Comparison of ENCODE assay signal across 18 cellular contexts in genomic region chr1:43144228-43144627, GRCh38. TPM values are rescaled to one million over a fixed set of nuclear protein-coding genes. Genes with fewer than 3 reads are reported as not detected.
DNase-seq lines count a peak whose midpoint lies in the region; ATAC-seq and TF ChIP-seq lines count a peak whose summit lies in the region.
"Had no signal": no experiment of that assay in that cellular context is flagged by ENCODE, and none has a peak within 500 bp of the region (broad histone marks: within the 10 kb centered on the region; RNA-seq: fewer than 3 reads in every experiment).

No MANE protein-coding gene starts in this region.

- H3K4me3 ChIP-seq in HCT116 (replicated peaks in 1 of 2; ENCODE audit: low read depth in 1 of 2, low read length in 2 of 2) (no peak overlapping the region), adipocyte (ENCODE audit: low read length) (no peak overlapping the region), fibroblast of lung (replicated peaks in 1 of 4; ENCODE audit: control extremely low read depth in 1 of 4, insufficient read depth in 1 of 4, low read depth in 3 of 4, low read length in 4 of 4) (no peak overlapping the region), Caco-2 (ENCODE audit: low read depth, low read length) (no peak overlapping the region)
- H3K4me3 ChIP-seq: lung, right atrium auricular region, transverse colon had no signal

- H3K36me3 ChIP-seq in HCT116 (ENCODE audit: control insufficient read depth in 1 of 2, insufficient read depth in 2 of 2, low read length in 2 of 2) = no peaks in the 10 kb centered on the region
- H3K36me3 ChIP-seq in adipocyte (ENCODE audit: control insufficient read depth, insufficient read depth, low read length, severe bottlenecking) = no peaks in the 10 kb centered on the region
- H3K36me3 ChIP-seq in fibroblast of lung (ENCODE audit: control insufficient read depth, insufficient read depth, low read length) = no peaks in the 10 kb centered on the region
- no peaks in the 10 kb centered on the region; the same call in 1 of the 2 replicates for H3K36me3 ChIP-seq in Caco-2 (ENCODE audit: control insufficient read depth, insufficient read depth, low read length)
- H3K36me3 ChIP-seq: right atrium auricular region, transverse colon had no signal

- no peak overlapping the region for H3K27ac Mint-ChIP-seq in Caco-2 (ENCODE audit: unreplicated experiment)
- H3K27ac Mint-ChIP-seq in activated CD4-positive, alpha-beta memory T cell treated with anti-CD3 and anti-CD28 coated beads, Interleukin-2, amount 10 ng/mL, durations not matched to agents 7 days and 5 days = no peak overlapping the region
- H3K27ac Mint-ChIP-seq: activated CD4-positive, alpha-beta T cell treated with anti-CD3 and anti-CD28 coated beads for 36 hours had no signal

- peak; percentile 60 for DNase-seq in A172 (ENCODE audit: low spot score)
- no peak for DNase-seq in HCT116 (ENCODE audit: low read depth, low spot score)
- peak; percentile 5 for DNase-seq in adipocyte (ENCODE audit: low read depth)
- DNase-seq in fibroblast of lung (ENCODE audit: low read depth in 2 of 2) = peak; percentile 12 to 60
- DNase-seq in SKM-1 treated with dmso at 0.1 percent for 144 hours (lab: John Stamatoyannopoulos, UW; ENCODE audit: unreplicated experiment) = no peak
- DNase-seq in Caco-2 = no peak
- DNase-seq in activated CD4-positive, alpha-beta memory T cell treated with anti-CD3 and anti-CD28 coated beads, Interleukin-2, amount 10 ng/mL, durations not matched to agents 7 days and 5 days = no peak
- DNase-seq: activated effector memory CD4-positive, alpha-beta T cell treated with anti-CD3 and anti-CD28 coated beads, Interleukin-2, amount 50 U/mL, for 16 hours; amygdala; DMS153; NCI-H1105 treated with DMSO at 0.1 percent for 48 hours; NCI-H748 treated with DMSO at 0.1 percent for 48 hours; transverse colon had no signal

- BruUV-seq in HCT116 (replicated peaks; lab: Mats Ljungman, UMichigan) (no TSS peak), Caco-2 (replicated peaks; lab: Mats Ljungman, UMichigan) (no TSS peak)

- intact Hi-C loops in HCT116 (cut with micrococcal nuclease) = no loop called here
- intact Hi-C loops in Caco-2 (cut with micrococcal nuclease; ENCODE audit: unreplicated experiment) = no loop called here

- no peaks in the 10 kb centered on the region for H3K27me3 Mint-ChIP-seq in Caco-2 (ENCODE audit: insufficient read depth, unreplicated experiment)
- H3K27me3 Mint-ChIP-seq in activated CD4-positive, alpha-beta memory T cell treated with anti-CD3 and anti-CD28 coated beads, Interleukin-2, amount 10 ng/mL, durations not matched to agents 7 days and 5 days = peaks cover 57% of the 10 kb centered on the region

- H3K79me2 ChIP-seq in HCT116 (ENCODE audit: insufficient read depth, low read length) (no peaks in the 10 kb centered on the region), fibroblast of lung (ENCODE audit: control insufficient read depth, insufficient read depth, low read length) (no peaks in the 10 kb centered on the region)

- no peaks in the 10 kb centered on the region for H3K9me3 ChIP-seq in HCT116 (ENCODE audit: control insufficient read depth in 1 of 2, insufficient read depth in 1 of 2, low read depth in 1 of 2, low read length in 2 of 2)
- peaks cover 6% of the 10 kb centered on the region for H3K9me3 ChIP-seq in adipocyte (ENCODE audit: control insufficient read depth, low read length)
- no peaks in the 10 kb centered on the region for H3K9me3 ChIP-seq in fibroblast of lung (ENCODE audit: control insufficient read depth, insufficient read depth, low read depth, low read length)
- H3K9me3 ChIP-seq in Caco-2 = no peaks in the 10 kb centered on the region

- CTCF ChIA-PET in HCT116 (lab: Charles Lee) (interaction anchor here (0.5 to 2.0 kb wide), 7 partner anchors 8 to 380 kb away, joined by 3 to 9 read pairs (median 3); no protein-coding TSS in a partner anchor), Caco-2 (lab: Charles Lee) (no interaction called here)
- CTCF ChIA-PET in activated CD4-positive, alpha-beta memory T cell treated with anti-CD3 and anti-CD28 coated beads, Interleukin-2, amount 10 ng/mL, durations not matched to agents 7 days and 5 days (lab: Charles Lee) = no interaction called here

- H2AFZ ChIP-seq in HCT116 (ENCODE audit: low read depth, low read length, poor library complexity, severe bottlenecking) (peak overlapping the region; percentile 74), fibroblast of lung (ENCODE audit: low read length) (no peak overlapping the region)

- RAD21 ChIA-PET in HCT116 (lab: Charles Lee; ENCODE audit: low non-redundant PET in 1 of 2, low total read pairs in 2 of 2, uncharacterized antibody in 2 of 2, unreplicated experiment in 2 of 2) = no interaction called here

- no peaks in the 10 kb centered on the region for H3K27me3 ChIP-seq in HCT116 (ENCODE audit: insufficient read depth, low read length)
- peaks cover 47% of the 10 kb centered on the region for H3K27me3 ChIP-seq in adipocyte (replicated peaks; ENCODE audit: control insufficient read depth, insufficient read depth, low read length)
- peaks cover 10% of the 10 kb centered on the region for H3K27me3 ChIP-seq in fibroblast of lung (ENCODE audit: control insufficient read depth, insufficient read depth, low read length)
- no peaks in the 10 kb centered on the region for H3K27me3 ChIP-seq in Caco-2 (replicated peaks; ENCODE audit: control insufficient read depth, insufficient read depth, low read length)

- H4K20me1 ChIP-seq in HCT116 (ENCODE audit: insufficient read depth) = no peaks in the 10 kb centered on the region
- H4K20me1 ChIP-seq in fibroblast of lung (ENCODE audit: control insufficient read depth, extremely low read depth, insufficient read depth, low read length) = no peaks in the 10 kb centered on the region

- no peak for TF ChIP-seq CTCF in HCT116 (IDR thresholded peaks at IDR 0.05 in 2 of 3, conservative IDR thresholded peaks at IDR 0.05 in 1 of 3; ENCODE audit: borderline replicate concordance in 1 of 3, insufficient read depth in 1 of 3, low read depth in 2 of 3, low read length in 2 of 3)
- TF ChIP-seq CTCF in fibroblast of lung (conservative IDR thresholded peaks at IDR 0.05 in 1 of 2, IDR thresholded peaks at IDR 0.05 in 1 of 2; ENCODE audit: low read depth in 1 of 2, low read length in 2 of 2) = no peak
- TF ChIP-seq CTCF in Caco-2 (IDR thresholded peaks at IDR 0.05; ENCODE audit: insufficient read depth in 1 of 2, low read depth in 1 of 2, low read length in 1 of 2, severe bottlenecking in 1 of 2, unreplicated experiment in 1 of 2) = no peak

- H3K4me1 Mint-ChIP-seq in Caco-2 (ENCODE audit: low read depth, unreplicated experiment) = peaks cover 7% of the 10 kb centered on the region
- peaks cover 8% of the 10 kb centered on the region for H3K4me1 Mint-ChIP-seq in activated CD4-positive, alpha-beta memory T cell treated with anti-CD3 and anti-CD28 coated beads, Interleukin-2, amount 10 ng/mL, durations not matched to agents 7 days and 5 days

- H3K4me2 ChIP-seq in HCT116 (ENCODE audit: low read length) (0 out of 2 replicates have a peak overlapping the region, but pooled peaks have one; percentile 53), fibroblast of lung (ENCODE audit: extremely low read depth, insufficient read depth, low read length) (no peak overlapping the region)

- no peak overlapping the region for H3K4me3 Mint-ChIP-seq in Caco-2 (ENCODE audit: unreplicated experiment)
- H3K4me3 Mint-ChIP-seq in activated CD4-positive, alpha-beta memory T cell treated with anti-CD3 and anti-CD28 coated beads, Interleukin-2, amount 10 ng/mL, durations not matched to agents 7 days and 5 days = no peak overlapping the region
- H3K4me3 Mint-ChIP-seq: activated CD4-positive, alpha-beta T cell treated with anti-CD3 and anti-CD28 coated beads for 36 hours had no signal

- TF ChIP-seq RAD21 in HCT116 (IDR thresholded peaks at IDR 0.05; ENCODE audit: low read depth) = no peak

- no peak overlapping the region for H3K9ac ChIP-seq in HCT116 (ENCODE audit: low read length)
- no peak overlapping the region for H3K9ac ChIP-seq in adipocyte (ENCODE audit: low read length)
- no peak overlapping the region for H3K9ac ChIP-seq in fibroblast of lung (ENCODE audit: insufficient read depth, low read length)

- ATAC-seq in HCT116 = no peak
- ATAC-seq in GM21360 (IDR thresholded peaks at IDR 0.05; ENCODE audit: unreplicated experiment) = no peak
- ATAC-seq: activated CD4-positive, alpha-beta T cell treated with anti-CD3 and anti-CD28 coated beads for 36 hours; stimulated activated naive CD8-positive, alpha-beta T cell treated with anti-CD3 and anti-CD28 coated beads, Interleukin-15, Interleukin-2, amounts not matched to agents 100 U/mL and 50 U/mL, for 24 hours had no signal

- H3K27ac ChIP-seq in HCT116 (ENCODE audit: low read depth, low read length) (no peak overlapping the region), fibroblast of lung (ENCODE audit: insufficient read depth, low read length) (no peak overlapping the region)
- H3K27ac ChIP-seq: right atrium auricular region, transverse colon had no signal

- H3K9me2 ChIP-seq in HCT116 (ENCODE audit: insufficient read depth) = no peaks in the 10 kb centered on the region

- peaks cover 11% of the 10 kb centered on the region for H3K36me3 Mint-ChIP-seq in Caco-2 (ENCODE audit: insufficient read depth, unreplicated experiment)
- no peaks in the 10 kb centered on the region for H3K36me3 Mint-ChIP-seq in activated CD4-positive, alpha-beta memory T cell treated with anti-CD3 and anti-CD28 coated beads, Interleukin-2, amount 10 ng/mL, durations not matched to agents 7 days and 5 days (ENCODE audit: low read depth)

- no peaks in the 10 kb centered on the region for H3K9me3 Mint-ChIP-seq in Caco-2 (ENCODE audit: unreplicated experiment)
- no peaks in the 10 kb centered on the region for H3K9me3 Mint-ChIP-seq in activated CD4-positive, alpha-beta memory T cell treated with anti-CD3 and anti-CD28 coated beads, Interleukin-2, amount 10 ng/mL, durations not matched to agents 7 days and 5 days

- POLR2A ChIA-PET in HCT116 (lab: Charles Lee) (no interaction called here), Caco-2 (lab: Charles Lee) (no interaction called here)
- POLR2A ChIA-PET in activated CD4-positive, alpha-beta memory T cell treated with anti-CD3 and anti-CD28 coated beads, Interleukin-2, amount 10 ng/mL, durations not matched to agents 7 days and 5 days (lab: Charles Lee) = no interaction called here

- H3K4me1 ChIP-seq in HCT116 (ENCODE audit: control insufficient read depth in 1 of 2, insufficient read depth in 2 of 2, low read length in 2 of 2) (peaks cover 5 to 23% of the 10 kb centered on the region in 2 experiments; a peak in 3 of 4 replicates), adipocyte (ENCODE audit: control insufficient read depth, insufficient read depth, low read length) (peaks cover 5% of the 10 kb centered on the region), fibroblast of lung (ENCODE audit: control insufficient read depth, extremely low read depth, insufficient read depth, low read length) (no peaks in the 10 kb centered on the region), Caco-2 (no peaks in the 10 kb centered on the region)

- no peak for TF ChIP-seq POLR2A in HCT116 (IDR thresholded peaks at IDR 0.05; ENCODE audit: borderline replicate concordance, extremely low read depth, insufficient read depth, insufficient read length)

RNA-seq across cellular contexts. Expression of gene EBNA1BP2, which starts 27.9 kb away (rescaled TPM):
- total RNA-seq in A172 (2014; rRNA removed; shearing (Covaris generic)) = 167 and 244 TPM in 2 replicates
- total RNA-seq in HCT116 (2021; ENCODE audit: unreplicated experiment) (109 TPM), fibroblast of lung (39.1 and 44.4 TPM in 2 replicates), Caco-2 (2022) (56.3 and 61.6 TPM in 2 replicates)
- 82.5 and 104 TPM in 2 replicates for polyA plus RNA-seq in HCT116 (2012)
- polyA plus RNA-seq in fibroblast of lung = 52.4 and 81.5 TPM in 2 replicates
- polyA plus RNA-seq in fibroblast of lung (2012) = 69.1 and 104 TPM in 2 replicates
- polyA minus RNA-seq in fibroblast of lung (ENCODE audit: low replicate concordance) = 22.7 and 35.2 TPM in 2 replicates
- 10 to 100 TPM; 37.8 to 39.8 TPM for total RNA-seq in activated CD4-positive, alpha-beta memory T cell treated with anti-CD3 and anti-CD28 coated beads, Interleukin-2, amount 10 ng/mL, durations not matched to agents 7 days and 5 days

RNA-seq across cellular contexts. Expression of gene CFAP57, which starts 27.9 kb away (rescaled TPM):
- total RNA-seq in A172 (2014; rRNA removed; shearing (Covaris generic)) = 0.12 and 0.98 TPM in 2 replicates
- 0.49 TPM for total RNA-seq in HCT116 (2021; ENCODE audit: unreplicated experiment)
- 0.34 and 0.41 TPM in 2 replicates for polyA plus RNA-seq in HCT116 (2012)
- total RNA-seq in fibroblast of lung = under 0.01 and 0.17 TPM in 2 replicates
- 0.09 and 0.22 TPM in 2 replicates for polyA plus RNA-seq in fibroblast of lung
- polyA plus RNA-seq in fibroblast of lung (2012) = 0.09 and 0.15 TPM in 2 replicates
- not detected in 2 replicates for polyA minus RNA-seq in fibroblast of lung (ENCODE audit: low replicate concordance)
- 0.23 and 0.35 TPM in 2 replicates for total RNA-seq in Caco-2 (2022)
- under 1 TPM in 1 of 2 experiments, not detected in 1; 0.10 TPM for total RNA-seq in activated CD4-positive, alpha-beta memory T cell treated with anti-CD3 and anti-CD28 coated beads, Interleukin-2, amount 10 ng/mL, durations not matched to agents 7 days and 5 days
- total RNA-seq: transverse colon had no signal

Comparison
In these comparisons a context has a peak if more than half of its experiments do, and no peak if none do; other contexts are left out.
1. DNase-seq: peak in A172 (single experiment), adipocyte (single experiment) and fibroblast of lung (2 of 2); none in HCT116 (single experiment), SKM-1 treated with dmso at 0.1 percent for 144 hours (single experiment), Caco-2 (0 of 2) and activated CD4-positive, alpha-beta memory T cell treated with anti-CD3 and anti-CD28 coated beads, Interleukin-2, amount 10 ng/mL, durations not matched to agents 7 days and 5 days (single experiment).